In the genomic region with DNA sequence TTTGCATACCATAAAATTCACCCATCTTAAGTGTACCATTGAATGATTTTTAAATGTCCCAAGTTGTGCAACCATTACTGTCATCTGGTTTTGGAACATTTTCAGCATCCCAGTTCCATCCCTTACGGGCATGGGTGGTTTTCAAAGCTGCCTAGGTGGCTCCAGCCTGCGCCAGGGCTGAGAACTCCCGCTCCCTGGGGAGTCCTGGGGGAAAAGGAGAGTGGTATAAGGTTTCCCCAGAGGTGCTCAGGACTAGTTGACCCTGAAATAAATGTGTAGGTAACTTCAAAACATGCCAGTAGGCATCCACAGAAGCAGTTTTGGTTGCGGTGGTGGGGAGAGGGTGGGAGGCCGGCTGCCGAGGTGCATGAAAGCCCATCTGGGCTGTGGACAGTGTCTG, we compare ENCODE assay signal across 7 cellular contexts. TPM values are rescaled to one million over a fixed set of nuclear protein-coding genes. Genes with fewer than 3 reads are reported as not detected.
DNase-seq lines count a peak whose midpoint lies in the region; ATAC-seq and TF ChIP-seq lines count a peak whose summit lies in the region.
"Not testable (repeated sequence)": the region's sequence is repeated elsewhere in the genome, so short reads cannot be mapped to it uniquely, and the experiment has no call there.
"Had no signal": no experiment of that assay in that cellular context is flagged by ENCODE, and none has a peak within 500 bp of the region (broad histone marks: within the 10 kb centered on the region; RNA-seq: fewer than 3 reads in every experiment).

No MANE protein-coding gene starts in this region.

- not testable (repeated sequence) for ATAC-seq in PC-3; RWPE2 (ENCODE audit: low read depth); Right ventricle myocardium superior (ENCODE audit: poor library complexity)

- intact Hi-C loops in PC-3 (cut with micrococcal nuclease); breast epithelium (cut with DNase I; ENCODE audit: low total_unique reads); Right ventricle myocardium superior (cut with DNase I): not testable (repeated sequence)

- not testable (repeated sequence) for H3K9me2 ChIP-seq in PC-3 (replicated peaks; ENCODE audit: low read length)

- peak overlapping the region; percentile 74 for H3K4me2 ChIP-seq in PC-3 (ENCODE audit: low read length)

- not testable (repeated sequence) for H3K4me3 ChIP-seq in PC-3 (ENCODE audit: low read length); RWPE2 (ENCODE audit: severe bottlenecking); breast epithelium

- H3K79me2 ChIP-seq in PC-3 (ENCODE audit: low read length), result peaks cover 40% of the 10 kb centered on the region

- H2AFZ ChIP-seq in PC-3 (ENCODE audit: low read length), result not testable (repeated sequence)

- not testable (repeated sequence) for TF ChIP-seq CTCF in PC-3 (conservative IDR thresholded peaks at IDR 0.05; ENCODE audit: low read depth, low read length); RWPE2 (IDR thresholded peaks at IDR 0.05; ENCODE audit: poor library complexity, severe bottlenecking); breast epithelium (IDR thresholded peaks at IDR 0.05)

- BruUV-seq in PC-3 (replicated peaks; lab: Mats Ljungman, UMichigan), result not testable (repeated sequence)

- peak overlapping the region; percentile 63 for H3K9ac ChIP-seq in PC-3 (ENCODE audit: low read length)

- H4K20me1 ChIP-seq in PC-3 (ENCODE audit: low read length), result not testable (repeated sequence)

- peak; percentile 20 for DNase-seq in NCI-H2171 treated with DMSO at 0.1 percent for 48 hours (lab: John Stamatoyannopoulos, UW)
- DNase-seq in PC-3; RWPE2 (ENCODE audit: low spot score); breast epithelium (ENCODE audit: low spot score in 2 of 2): not testable (repeated sequence)
- peak; percentile 68 for DNase-seq in RPMI7951 (ENCODE audit: low read depth)
- peak; percentile 4 for DNase-seq in Right ventricle myocardium superior

- TF ChIP-seq POLR2A in breast epithelium (IDR thresholded peaks at IDR 0.05), result not testable (repeated sequence)

- peaks cover 11% of the 10 kb centered on the region for H3F3A ChIP-seq in PC-3 (ENCODE audit: low read length, unreplicated experiment)

- H3K27me3 ChIP-seq in PC-3 (ENCODE audit: low read length); RWPE2 (ENCODE audit: insufficient read depth, poor library complexity, severe bottlenecking); breast epithelium: not testable (repeated sequence)

- CTCF ChIA-PET in PC-3 (lab: Charles Lee), result not testable (repeated sequence)

- H3K9me3 ChIP-seq in PC-3 (ENCODE audit: low read length); RWPE2 (ENCODE audit: severe bottlenecking); breast epithelium: not testable (repeated sequence)

- peak overlapping the region; percentile 92 for H3K27ac ChIP-seq in PC-3 (ENCODE audit: low read length)
- peak overlapping the region; percentile 88 for H3K27ac ChIP-seq in RWPE2 (ENCODE audit: poor library complexity, severe bottlenecking)
- H3K27ac ChIP-seq in breast epithelium, result peak overlapping the region; percentile 56 to 79

- H3K36me3 ChIP-seq in PC-3 (ENCODE audit: low read depth, low read length); RWPE2 (ENCODE audit: low read depth); breast epithelium: not testable (repeated sequence)

- H3K4me1 ChIP-seq in PC-3 (ENCODE audit: insufficient read depth, low read length) (peaks cover 65% of the 10 kb centered on the region), RWPE2 (ENCODE audit: insufficient read depth, poor library complexity, severe bottlenecking) (peaks cover 59% of the 10 kb centered on the region), breast epithelium (peaks cover 0 to 25% of the 10 kb centered on the region in 2 donors)

- POLR2A ChIA-PET in PC-3 (lab: Charles Lee; ENCODE audit: unreplicated experiment), result not testable (repeated sequence)

RNA-seq across cellular contexts. Expression of a gene that starts 9.0 kb away (rescaled TPM):
- 340 and 372 TPM in 2 replicates for total RNA-seq in PC-3 (2014; rRNA removed)
- total RNA-seq in RPMI7951 (2014; rRNA removed; shearing (Covaris generic)), result 66.1 and 74.4 TPM in 2 replicates
- 10 to 100 TPM; 36.3 to 62.5 (median 58.0) TPM for total RNA-seq in breast epithelium
- total RNA-seq in Right ventricle myocardium superior, result 32.0 TPM
- total RNA-seq: CD4-positive, CD25-positive, alpha-beta regulatory T cell had no signal
